Comparison of ENCODE assay signal across 2 cellular contexts in the genomic region with DNA sequence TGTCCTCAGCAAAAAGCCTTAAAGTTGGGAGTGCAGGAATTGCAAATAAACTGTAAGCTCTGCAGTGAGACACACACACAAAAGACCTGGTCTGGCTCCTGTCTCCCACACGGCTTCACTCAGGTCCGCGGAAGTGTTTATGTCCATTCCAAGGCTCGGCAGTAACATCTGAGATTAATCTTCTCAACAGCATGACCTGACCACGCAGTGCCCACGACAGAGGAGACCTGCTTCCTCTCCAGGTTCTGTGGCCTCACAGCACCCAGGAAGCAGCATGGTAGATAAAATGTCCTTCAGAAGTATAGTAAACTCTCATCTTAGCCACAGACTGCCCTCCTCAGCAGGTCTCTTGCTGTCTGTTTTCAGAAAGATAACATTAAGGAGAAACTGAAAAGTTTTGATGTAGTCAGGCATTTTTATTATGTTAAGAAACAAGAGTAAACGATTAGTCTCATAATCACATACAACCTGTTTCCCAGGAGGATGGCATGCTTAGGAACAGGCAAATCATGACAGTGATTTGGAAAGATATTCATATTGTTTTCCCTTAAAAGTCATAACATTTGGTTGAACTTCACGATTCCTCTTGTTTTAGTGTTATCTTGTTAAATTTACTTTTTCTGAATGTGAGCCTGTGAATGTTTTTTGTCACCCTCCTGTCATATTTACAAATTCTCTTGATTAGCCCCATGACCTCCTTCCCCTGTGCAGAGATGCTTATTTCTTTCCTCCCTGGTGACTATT.
TF ChIP-seq lines count a peak whose summit lies in the region.

No MANE protein-coding gene starts in this region.

TF ChIP-seq in K562, 482 proteins besides CTCF, POLR2A, EP300 and RAD21 (continues in another document):
- TF ChIP-seq ETV1 (tag; conservative IDR thresholded peaks at IDR 0.05; ENCODE audit: low read depth): peak; percentile 52; the same call in 1 of the 2 replicates
- peak; percentile 76 for TF ChIP-seq CC2D1A (IDR thresholded peaks at IDR 0.05)
- TF ChIP-seq, protein P1, sequence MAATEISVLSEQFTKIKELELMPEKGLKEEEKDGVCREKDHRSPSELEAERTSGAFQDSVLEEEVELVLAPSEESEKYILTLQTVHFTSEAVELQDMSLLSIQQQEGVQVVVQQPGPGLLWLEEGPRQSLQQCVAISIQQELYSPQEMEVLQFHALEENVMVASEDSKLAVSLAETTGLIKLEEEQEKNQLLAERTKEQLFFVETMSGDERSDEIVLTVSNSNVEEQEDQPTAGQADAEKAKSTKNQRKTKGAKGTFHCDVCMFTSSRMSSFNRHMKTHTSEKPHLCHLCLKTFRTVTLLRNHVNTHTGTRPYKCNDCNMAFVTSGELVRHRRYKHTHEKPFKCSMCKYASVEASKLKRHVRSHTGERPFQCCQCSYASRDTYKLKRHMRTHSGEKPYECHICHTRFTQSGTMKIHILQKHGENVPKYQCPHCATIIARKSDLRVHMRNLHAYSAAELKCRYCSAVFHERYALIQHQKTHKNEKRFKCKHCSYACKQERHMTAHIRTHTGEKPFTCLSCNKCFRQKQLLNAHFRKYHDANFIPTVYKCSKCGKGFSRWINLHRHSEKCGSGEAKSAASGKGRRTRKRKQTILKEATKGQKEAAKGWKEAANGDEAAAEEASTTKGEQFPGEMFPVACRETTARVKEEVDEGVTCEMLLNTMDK (IDR thresholded peaks at IDR 0.05; ENCODE audit: borderline replicate concordance, insufficient read depth, low read depth, low read length, poor library complexity, severe bottlenecking): no peak
- TF ChIP-seq NFE2 (IDR thresholded peaks at IDR 0.05; ENCODE audit: low read depth): no peak
- TF ChIP-seq, protein P2, sequence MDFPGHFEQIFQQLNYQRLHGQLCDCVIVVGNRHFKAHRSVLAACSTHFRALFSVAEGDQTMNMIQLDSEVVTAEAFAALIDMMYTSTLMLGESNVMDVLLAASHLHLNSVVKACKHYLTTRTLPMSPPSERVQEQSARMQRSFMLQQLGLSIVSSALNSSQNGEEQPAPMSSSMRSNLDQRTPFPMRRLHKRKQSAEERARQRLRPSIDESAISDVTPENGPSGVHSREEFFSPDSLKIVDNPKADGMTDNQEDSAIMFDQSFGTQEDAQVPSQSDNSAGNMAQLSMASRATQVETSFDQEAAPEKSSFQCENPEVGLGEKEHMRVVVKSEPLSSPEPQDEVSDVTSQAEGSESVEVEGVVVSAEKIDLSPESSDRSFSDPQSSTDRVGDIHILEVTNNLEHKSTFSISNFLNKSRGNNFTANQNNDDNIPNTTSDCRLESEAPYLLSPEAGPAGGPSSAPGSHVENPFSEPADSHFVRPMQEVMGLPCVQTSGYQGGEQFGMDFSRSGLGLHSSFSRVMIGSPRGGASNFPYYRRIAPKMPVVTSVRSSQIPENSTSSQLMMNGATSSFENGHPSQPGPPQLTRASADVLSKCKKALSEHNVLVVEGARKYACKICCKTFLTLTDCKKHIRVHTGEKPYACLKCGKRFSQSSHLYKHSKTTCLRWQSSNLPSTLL (IDR thresholded peaks at IDR 0.05): peak; percentile 89
- TF ChIP-seq, protein P3, sequence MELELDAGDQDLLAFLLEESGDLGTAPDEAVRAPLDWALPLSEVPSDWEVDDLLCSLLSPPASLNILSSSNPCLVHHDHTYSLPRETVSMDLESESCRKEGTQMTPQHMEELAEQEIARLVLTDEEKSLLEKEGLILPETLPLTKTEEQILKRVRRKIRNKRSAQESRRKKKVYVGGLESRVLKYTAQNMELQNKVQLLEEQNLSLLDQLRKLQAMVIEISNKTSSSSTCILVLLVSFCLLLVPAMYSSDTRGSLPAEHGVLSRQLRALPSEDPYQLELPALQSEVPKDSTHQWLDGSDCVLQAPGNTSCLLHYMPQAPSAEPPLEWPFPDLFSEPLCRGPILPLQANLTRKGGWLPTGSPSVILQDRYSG (tag; conservative IDR thresholded peaks at IDR 0.05; ENCODE audit: low read depth): 0 out of 2 replicates have a peak, but pooled peaks have one; percentile 29
- peak; percentile 25; the same call in 1 of the 2 replicates for TF ChIP-seq NCOR1 (IDR thresholded peaks at IDR 0.05)
- TF ChIP-seq TCF3 (CRISPR knock-in tag; IDR thresholded peaks at IDR 0.05): peak; percentile 65

TF ChIP-seq in GM23338, 12 proteins besides CTCF, POLR2A, EP300 and RAD21:
- TF ChIP-seq ZNF114 (CRISPR knock-in tag; IDR thresholded peaks at IDR 0.05) (no peak), JUNB (IDR thresholded peaks at IDR 0.05; ENCODE audit: unreplicated experiment) (no peak), ZNF331 (CRISPR knock-in tag; IDR thresholded peaks at IDR 0.05; ENCODE audit: low read depth) (no peak), CREB1 (CRISPR knock-in tag; IDR thresholded peaks at IDR 0.05; ENCODE audit: low read depth) (no peak), STAT1 (IDR thresholded peaks at IDR 0.05; ENCODE audit: unreplicated experiment) (no peak)
- TF ChIP-seq, protein P4, sequence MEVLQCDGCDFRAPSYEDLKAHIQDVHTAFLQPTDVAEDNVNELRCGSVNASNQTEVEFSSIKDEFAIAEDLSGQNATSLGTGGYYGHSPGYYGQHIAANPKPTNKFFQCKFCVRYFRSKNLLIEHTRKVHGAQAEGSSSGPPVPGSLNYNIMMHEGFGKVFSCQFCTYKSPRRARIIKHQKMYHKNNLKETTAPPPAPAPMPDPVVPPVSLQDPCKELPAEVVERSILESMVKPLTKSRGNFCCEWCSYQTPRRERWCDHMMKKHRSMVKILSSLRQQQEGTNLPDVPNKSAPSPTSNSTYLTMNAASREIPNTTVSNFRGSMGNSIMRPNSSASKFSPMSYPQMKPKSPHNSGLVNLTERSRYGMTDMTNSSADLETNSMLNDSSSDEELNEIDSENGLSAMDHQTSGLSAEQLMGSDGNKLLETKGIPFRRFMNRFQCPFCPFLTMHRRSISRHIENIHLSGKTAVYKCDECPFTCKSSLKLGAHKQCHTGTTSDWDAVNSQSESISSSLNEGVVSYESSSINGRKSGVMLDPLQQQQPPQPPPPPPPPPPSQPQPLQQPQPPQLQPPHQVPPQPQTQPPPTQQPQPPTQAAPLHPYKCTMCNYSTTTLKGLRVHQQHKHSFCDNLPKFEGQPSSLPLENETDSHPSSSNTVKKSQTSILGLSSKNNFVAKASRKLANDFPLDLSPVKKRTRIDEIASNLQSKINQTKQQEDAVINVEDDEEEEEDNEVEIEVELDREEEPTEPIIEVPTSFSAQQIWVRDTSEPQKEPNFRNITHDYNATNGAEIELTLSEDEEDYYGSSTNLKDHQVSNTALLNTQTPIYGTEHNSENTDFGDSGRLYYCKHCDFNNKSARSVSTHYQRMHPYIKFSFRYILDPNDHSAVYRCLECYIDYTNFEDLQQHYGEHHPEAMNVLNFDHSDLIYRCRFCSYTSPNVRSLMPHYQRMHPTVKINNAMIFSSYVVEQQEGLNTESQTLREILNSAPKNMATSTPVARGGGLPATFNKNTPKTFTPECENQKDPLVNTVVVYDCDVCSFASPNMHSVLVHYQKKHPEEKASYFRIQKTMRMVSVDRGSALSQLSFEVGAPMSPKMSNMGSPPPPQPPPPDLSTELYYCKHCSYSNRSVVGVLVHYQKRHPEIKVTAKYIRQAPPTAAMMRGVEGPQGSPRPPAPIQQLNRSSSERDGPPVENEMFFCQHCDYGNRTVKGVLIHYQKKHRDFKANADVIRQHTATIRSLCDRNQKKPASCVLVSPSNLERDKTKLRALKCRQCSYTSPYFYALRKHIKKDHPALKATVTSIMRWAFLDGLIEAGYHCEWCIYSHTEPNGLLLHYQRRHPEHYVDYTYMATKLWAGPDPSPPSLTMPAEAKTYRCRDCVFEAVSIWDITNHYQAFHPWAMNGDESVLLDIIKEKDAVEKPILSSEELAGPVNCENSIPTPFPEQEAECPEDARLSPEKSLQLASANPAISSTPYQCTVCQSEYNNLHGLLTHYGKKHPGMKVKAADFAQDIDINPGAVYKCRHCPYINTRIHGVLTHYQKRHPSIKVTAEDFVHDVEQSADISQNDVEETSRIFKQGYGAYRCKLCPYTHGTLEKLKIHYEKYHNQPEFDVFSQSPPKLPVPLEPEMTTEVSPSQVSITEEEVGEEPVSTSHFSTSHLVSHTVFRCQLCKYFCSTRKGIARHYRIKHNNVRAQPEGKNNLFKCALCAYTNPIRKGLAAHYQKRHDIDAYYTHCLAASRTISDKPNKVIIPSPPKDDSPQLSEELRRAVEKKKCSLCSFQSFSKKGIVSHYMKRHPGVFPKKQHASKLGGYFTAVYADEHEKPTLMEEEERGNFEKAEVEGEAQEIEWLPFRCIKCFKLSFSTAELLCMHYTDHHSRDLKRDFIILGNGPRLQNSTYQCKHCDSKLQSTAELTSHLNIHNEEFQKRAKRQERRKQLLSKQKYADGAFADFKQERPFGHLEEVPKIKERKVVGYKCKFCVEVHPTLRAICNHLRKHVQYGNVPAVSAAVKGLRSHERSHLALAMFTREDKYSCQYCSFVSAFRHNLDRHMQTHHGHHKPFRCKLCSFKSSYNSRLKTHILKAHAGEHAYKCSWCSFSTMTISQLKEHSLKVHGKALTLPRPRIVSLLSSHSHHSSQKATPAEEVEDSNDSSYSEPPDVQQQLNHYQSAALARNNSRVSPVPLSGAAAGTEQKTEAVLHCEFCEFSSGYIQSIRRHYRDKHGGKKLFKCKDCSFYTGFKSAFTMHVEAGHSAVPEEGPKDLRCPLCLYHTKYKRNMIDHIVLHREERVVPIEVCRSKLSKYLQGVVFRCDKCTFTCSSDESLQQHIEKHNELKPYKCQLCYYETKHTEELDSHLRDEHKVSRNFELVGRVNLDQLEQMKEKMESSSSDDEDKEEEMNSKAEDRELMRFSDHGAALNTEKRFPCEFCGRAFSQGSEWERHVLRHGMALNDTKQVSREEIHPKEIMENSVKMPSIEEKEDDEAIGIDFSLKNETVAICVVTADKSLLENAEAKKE (CRISPR knock-in tag; IDR thresholded peaks at IDR 0.05): no peak
